Comparison of ENCODE assay signal across 22 cellular contexts in the genomic region with DNA sequence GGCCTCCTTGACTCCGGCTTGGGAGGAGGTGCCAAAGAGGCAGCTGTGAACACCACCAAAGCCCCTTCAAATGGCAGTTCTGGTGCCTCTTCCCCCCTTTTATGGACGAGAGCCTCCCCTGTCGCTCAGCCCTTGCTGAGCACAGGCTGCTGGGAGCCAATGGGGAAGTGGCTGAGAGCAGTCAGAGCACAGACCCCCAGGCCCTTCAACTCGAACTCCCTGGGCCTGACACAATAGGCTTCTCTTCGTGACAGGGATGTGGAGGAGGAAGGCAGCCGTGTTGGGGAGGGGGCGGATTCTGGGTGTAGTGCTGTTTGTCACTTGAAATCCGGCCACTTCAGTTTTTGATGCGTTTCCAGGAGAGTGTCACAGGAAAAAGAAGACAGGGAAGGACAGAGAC. TPM values are rescaled to one million over a fixed set of nuclear protein-coding genes. Genes with fewer than 3 reads are reported as not detected.
A peak's percentile ranks its signal among the peaks of the same experiment; 100 is the strongest.
DNase-seq lines count a peak whose midpoint lies in the region; ATAC-seq, FAIRE-seq and TF ChIP-seq lines count a peak whose summit lies in the region.
"Had no signal": no experiment of that assay in that cellular context is flagged by ENCODE, and none has a peak within 500 bp of the region (broad histone marks: within the 10 kb centered on the region; RNA-seq: fewer than 3 reads in every experiment).

PDYN (minus strand) TSS at position 73 of the 400 bp plus-strand sequence. CDS start 10,974 bp downstream, outside the sequence.

- H3K9me2 ChIP-seq in GM23338 (ENCODE audit: insufficient read depth) (no peaks in the 10 kb centered on the region), neural cell (ENCODE audit: insufficient read depth, low read length) (no peaks in the 10 kb centered on the region)

- H3K4me1 ChIP-seq in GM23338 (ENCODE audit: insufficient read depth), result peaks cover 30% of the 10 kb centered on the region

- intact Hi-C loops in left ventricle myocardium superior (cut with micrococcal nuclease), result no loop called here

- H3K4me2 ChIP-seq in GM23338, result no peak within 1 kb of the TSS
- H3K4me2 ChIP-seq in neural cell (ENCODE audit: low read length), result no peak within 1 kb of the TSS

- peaks cover 38% of the 10 kb centered on the region for H3K4me1 Mint-ChIP-seq in GM23338
- H3K4me1 Mint-ChIP-seq: IgD-negative memory B cell had no signal

- no peak for FAIRE-seq in frontal cortex (lab: Jason Lieb, UNC)
- FAIRE-seq: HTR-8/SVneo had no signal

- no peaks in the 10 kb centered on the region for H3K9me3 ChIP-seq in neural cell (ENCODE audit: low read length)

- no peak within 1 kb of the TSS for H3K9ac ChIP-seq in neural cell (ENCODE audit: low read length)

- H3K79me2 ChIP-seq in GM23338 (replicated peaks; ENCODE audit: insufficient read depth), result no peaks in the 10 kb centered on the region
- H3K79me2 ChIP-seq in neural cell (replicated peaks; ENCODE audit: insufficient read depth, low read length), result no peaks in the 10 kb centered on the region

- no peak within 1 kb of the TSS for H3K4me3 Mint-ChIP-seq in GM23338
- H3K4me3 Mint-ChIP-seq: IgD-negative memory B cell had no signal

- no peak for TF ChIP-seq RAD21 in neural cell (conservative IDR thresholded peaks at IDR 0.05)

- no peak for TF ChIP-seq EP300 in neural cell (conservative IDR thresholded peaks at IDR 0.05; ENCODE audit: poor library complexity, severe bottlenecking)

- ATAC-seq in GM23338 (peak; percentile 72), left ventricle myocardium superior (no peak)
- ATAC-seq: HCT116 had no signal

- no peak within 1 kb of the TSS for H3K27ac Mint-ChIP-seq in GM23338

- TF ChIP-seq CTCF in GM23338 (conservative IDR thresholded peaks at IDR 0.05; ENCODE audit: low read depth in 2 of 2) (no peak), NB4 (IDR thresholded peaks at IDR 0.05; ENCODE audit: low read depth, low read length) (no peak), neural cell (IDR thresholded peaks at IDR 0.05; ENCODE audit: poor library complexity, severe bottlenecking) (no peak)

- H3K4me3 ChIP-seq in GM23338, result no peak within 1 kb of the TSS
- H3K4me3 ChIP-seq in NB4 (ENCODE audit: low read depth, low read length), result no peak within 1 kb of the TSS
- no peak within 1 kb of the TSS for H3K4me3 ChIP-seq in neural cell (ENCODE audit: low read length)

- no peak for TF ChIP-seq POLR2A in NB4 (IDR thresholded peaks at IDR 0.05; ENCODE audit: extremely low read depth, insufficient read length)

- H3K36me3 ChIP-seq in GM23338 (ENCODE audit: insufficient read depth) (no peaks in the 10 kb centered on the region), neural cell (ENCODE audit: insufficient read depth, low read length) (no peaks in the 10 kb centered on the region)

- no peaks in the 10 kb centered on the region for H4K20me1 ChIP-seq in GM23338 (replicated peaks; ENCODE audit: insufficient read depth)
- H4K20me1 ChIP-seq in neural cell (ENCODE audit: insufficient read depth), result no peaks in the 10 kb centered on the region

- H3K27ac ChIP-seq in GM23338 (ENCODE audit: low read depth), result no peak within 1 kb of the TSS
- H3K27ac ChIP-seq in neural cell (ENCODE audit: low read length), result no peak within 1 kb of the TSS
- H3K27ac ChIP-seq: C4-2B, HL-60, RWPE1 had no signal

- H3K9me3 Mint-ChIP-seq in GM23338, result no peaks in the 10 kb centered on the region
- H3K9me3 Mint-ChIP-seq: IgD-negative memory B cell had no signal

- H3K27me3 Mint-ChIP-seq in GM23338 (ENCODE audit: insufficient read depth, low read depth, poor library complexity), result peaks cover 21% of the 10 kb centered on the region

- H3K36me3 Mint-ChIP-seq in GM23338 (ENCODE audit: low read depth), result no peaks in the 10 kb centered on the region
- H3K36me3 Mint-ChIP-seq: IgD-negative memory B cell had no signal

- DNase-seq in GM23338 (ENCODE audit: low spot score) (no peak), NB4 (ENCODE audit: low read depth) (peak; percentile 21), frontal cortex (ENCODE audit: low spot score in 2 of 2) (no peak), mesenteric fat pad (ENCODE audit: low spot score) (no peak), left ventricle myocardium superior (no peak)
- DNase-seq in activated CD4-positive, CD25-positive, alpha-beta regulatory T cell treated with anti-CD3 and anti-CD28 coated beads, Interleukin-2, amount 50 U/mL, for 72 hours, result no peak
- no peak for DNase-seq in activated effector memory CD4-positive, alpha-beta T cell treated with anti-CD3 and anti-CD28 coated beads, Interleukin-2, amount 50 U/mL, for 16 hours
- DNase-seq: EL, Kasumi-1, MV-4-11, NCI-H1417 treated with DMSO at 0.1 percent for 48 hours, NCI-H1930, NCI-H2171 treated with DMSO at 0.1 percent for 48 hours, NCI-H446 treated with DMSO at 0.1 percent for 48 hours had no signal

- H2AFZ ChIP-seq in GM23338, result peak within 1 kb of the TSS; percentile 74
- H2AFZ ChIP-seq in neural cell (ENCODE audit: low read depth, low read length), result no peak within 1 kb of the TSS

- no peaks in the 10 kb centered on the region for H3K27me3 ChIP-seq in GM23338 (ENCODE audit: insufficient read depth)
- no peaks in the 10 kb centered on the region for H3K27me3 ChIP-seq in neural cell (ENCODE audit: insufficient read depth, low read depth, low read length)

- no peaks in the 10 kb centered on the region for H3F3A ChIP-seq in GM23338 (replicated peaks; ENCODE audit: low read depth)
- H3F3A ChIP-seq in neural cell (ENCODE audit: insufficient read depth, low read length, poor library complexity, severe bottlenecking), result no peaks in the 10 kb centered on the region

TF ChIP-seq in GM23338, 12 proteins besides CTCF, POLR2A, EP300 and RAD21 (continues in another document):
- no peak for TF ChIP-seq ZNF331 (CRISPR knock-in tag; IDR thresholded peaks at IDR 0.05; ENCODE audit: low read depth)
- no peak for TF ChIP-seq JUNB (IDR thresholded peaks at IDR 0.05; ENCODE audit: unreplicated experiment)
- no peak for TF ChIP-seq CREB1 (CRISPR knock-in tag; IDR thresholded peaks at IDR 0.05; ENCODE audit: low read depth)
- TF ChIP-seq STAT1 (IDR thresholded peaks at IDR 0.05; ENCODE audit: unreplicated experiment), result no peak
- TF ChIP-seq, protein P1, sequence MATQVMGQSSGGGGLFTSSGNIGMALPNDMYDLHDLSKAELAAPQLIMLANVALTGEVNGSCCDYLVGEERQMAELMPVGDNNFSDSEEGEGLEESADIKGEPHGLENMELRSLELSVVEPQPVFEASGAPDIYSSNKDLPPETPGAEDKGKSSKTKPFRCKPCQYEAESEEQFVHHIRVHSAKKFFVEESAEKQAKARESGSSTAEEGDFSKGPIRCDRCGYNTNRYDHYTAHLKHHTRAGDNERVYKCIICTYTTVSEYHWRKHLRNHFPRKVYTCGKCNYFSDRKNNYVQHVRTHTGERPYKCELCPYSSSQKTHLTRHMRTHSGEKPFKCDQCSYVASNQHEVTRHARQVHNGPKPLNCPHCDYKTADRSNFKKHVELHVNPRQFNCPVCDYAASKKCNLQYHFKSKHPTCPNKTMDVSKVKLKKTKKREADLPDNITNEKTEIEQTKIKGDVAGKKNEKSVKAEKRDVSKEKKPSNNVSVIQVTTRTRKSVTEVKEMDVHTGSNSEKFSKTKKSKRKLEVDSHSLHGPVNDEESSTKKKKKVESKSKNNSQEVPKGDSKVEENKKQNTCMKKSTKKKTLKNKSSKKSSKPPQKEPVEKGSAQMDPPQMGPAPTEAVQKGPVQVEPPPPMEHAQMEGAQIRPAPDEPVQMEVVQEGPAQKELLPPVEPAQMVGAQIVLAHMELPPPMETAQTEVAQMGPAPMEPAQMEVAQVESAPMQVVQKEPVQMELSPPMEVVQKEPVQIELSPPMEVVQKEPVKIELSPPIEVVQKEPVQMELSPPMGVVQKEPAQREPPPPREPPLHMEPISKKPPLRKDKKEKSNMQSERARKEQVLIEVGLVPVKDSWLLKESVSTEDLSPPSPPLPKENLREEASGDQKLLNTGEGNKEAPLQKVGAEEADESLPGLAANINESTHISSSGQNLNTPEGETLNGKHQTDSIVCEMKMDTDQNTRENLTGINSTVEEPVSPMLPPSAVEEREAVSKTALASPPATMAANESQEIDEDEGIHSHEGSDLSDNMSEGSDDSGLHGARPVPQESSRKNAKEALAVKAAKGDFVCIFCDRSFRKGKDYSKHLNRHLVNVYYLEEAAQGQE (IDR thresholded peaks at IDR 0.05; ENCODE audit: unreplicated experiment), result no peak

TF ChIP-seq in neural cell, 6 proteins besides CTCF, POLR2A, EP300 and RAD21 (continues in another document):
- TF ChIP-seq MXI1 (conservative IDR thresholded peaks at IDR 0.05; ENCODE audit: poor library complexity, severe bottlenecking), result no peak
- no peak for TF ChIP-seq EZH2 (IDR thresholded peaks at IDR 0.05; ENCODE audit: borderline replicate concordance, insufficient read depth, low read length, poor library complexity, severe bottlenecking)
- TF ChIP-seq, protein P1 (IDR thresholded peaks at IDR 0.05; ENCODE audit: borderline replicate concordance), result no peak
- TF ChIP-seq POLR2AphosphoS5 (IDR thresholded peaks at IDR 0.05), result no peak
- TF ChIP-seq SMC3 (conservative IDR thresholded peaks at IDR 0.05; ENCODE audit: poor library complexity), result no peak

RNA-seq across cellular contexts. Expression of gene PDYN, which starts in this region (rescaled TPM):
- 0.24 and 0.47 TPM in 2 replicates for total RNA-seq in GM23338 (2014; rRNA removed; shearing (Covaris generic))
- polyA plus RNA-seq in GM23338 (2016; fragmentation: Nextera tagmentation; extraction: Ambion mirVana) (0.21 and 0.33 TPM in 2 replicates), neural cell (17.3 and 17.7 TPM in 2 replicates)
- total RNA-seq in frontal cortex (16.3 TPM), mesenteric fat pad (not detected), left ventricle myocardium superior (not detected)
- polyA minus RNA-seq in neural cell, result 15.2 and 17.0 TPM in 2 replicates
- total RNA-seq: A673 had no signal
- polyA plus RNA-seq: IgD-negative memory B cell had no signal

Comparison
In these comparisons a context has a peak if more than half of its experiments do, and no peak if none do; other contexts are left out.
1. RNA of gene PDYN (total RNA-seq): 16.3 TPM in frontal cortex (single experiment); 0.24 to 0.47 TPM in GM23338, not detected in mesenteric fat pad (single experiment) and not detected in left ventricle myocardium superior (single experiment); every median in the first group is over 10 times any median in the second.
2. RNA of gene PDYN (polyA plus RNA-seq): 17.3 to 17.7 TPM in neural cell; 0.21 to 0.33 TPM in GM23338; every median in the first group is over 10 times any median in the second.
3. Peak in ATAC-seq in GM23338; RNA of the gene not detected or under 1 TPM.